Comparison of ENCODE assay signal across 8 cellular contexts in genomic region chrX:13487731-13488505, GRCh38.
DNase-seq lines count a peak whose midpoint lies in the region; ATAC-seq, FAIRE-seq and TF ChIP-seq lines count a peak whose summit lies in the region.

No MANE protein-coding gene starts in this region.

- no peaks in the 10 kb centered on the region for H3K9me3 ChIP-seq in endothelial cell of umbilical vein (replicated peaks; ENCODE audit: control insufficient read depth, insufficient read depth, low read length)

- H3K4me1 ChIP-seq in endothelial cell of umbilical vein (ENCODE audit: control insufficient read depth, extremely low read depth, insufficient read depth, low read length): peaks cover 13% of the 10 kb centered on the region

- H3K36me3 ChIP-seq in GM06990 (ENCODE audit: control insufficient read depth, insufficient read depth, low read length) (no peaks in the 10 kb centered on the region), endothelial cell of umbilical vein (ENCODE audit: control insufficient read depth in 2 of 2, extremely low read depth in 1 of 2, insufficient read depth in 2 of 2, low read length in 2 of 2) (no peaks in the 10 kb centered on the region)

- H3K27me3 ChIP-seq in GM06990 (replicated peaks; ENCODE audit: control insufficient read depth, insufficient read depth, low read length) (no peaks in the 10 kb centered on the region), endothelial cell of umbilical vein (ENCODE audit: control insufficient read depth in 2 of 2, insufficient read depth in 2 of 2, low read length in 2 of 2) (no peaks in the 10 kb centered on the region)

- TF ChIP-seq CTCF in GM06990 (IDR thresholded peaks at IDR 0.05; ENCODE audit: insufficient read depth, low read length, poor library complexity, severe bottlenecking) (peak; percentile 51), endothelial cell of umbilical vein (IDR thresholded peaks at IDR 0.05; ENCODE audit: extremely low read depth in 1 of 2, insufficient read depth in 1 of 2, low read depth in 1 of 2, low read length in 2 of 2) (peak in 1 of 2 donors; percentile 15)

- H3K27ac Mint-ChIP-seq in activated CD4-positive, alpha-beta T cell treated with anti-CD3 and anti-CD28 coated beads, Interleukin-2, amount 10 ng/mL, durations not matched to agents 24 days and 14 days: peak overlapping the region; percentile 81

- POLR2A ChIA-PET in endothelial cell of umbilical vein (lab: Charles Lee): interaction anchor here (0.6 to 1.9 kb wide), 6 partner anchors 108 to 541 kb away, joined by 3 to 23 read pairs (median 5); partner anchors contain the start of gene TMSB4X

- CTCF ChIA-PET in endothelial cell of umbilical vein (lab: Charles Lee): interaction anchor here (0.7 to 2.4 kb wide), 25 partner anchors 19 to 674 kb away, joined by 3 to 38 read pairs (median 5); no protein-coding TSS in a partner anchor

- intact Hi-C loops in activated CD4-positive, alpha-beta T cell treated with anti-CD3 and anti-CD28 coated beads, Interleukin-2, amount 10 ng/mL, durations not matched to agents 24 days and 14 days (cut with micrococcal nuclease): loop anchor here (1.0 to 10.0 kb wide), 6 partner anchors 116 to 673 kb away; no protein-coding TSS in a partner anchor
- intact Hi-C loops in endothelial cell of umbilical vein (cut with micrococcal nuclease): loop anchor here (1.0 to 5.0 kb wide), 15 partner anchors 55 to 674 kb away; no protein-coding TSS in a partner anchor

- H3K79me2 ChIP-seq in endothelial cell of umbilical vein (ENCODE audit: control insufficient read depth, insufficient read depth, low read length): no peaks in the 10 kb centered on the region

- no peaks in the 10 kb centered on the region for H3K27me3 Mint-ChIP-seq in activated CD4-positive, alpha-beta T cell treated with anti-CD3 and anti-CD28 coated beads, Interleukin-2, amount 10 ng/mL, durations not matched to agents 24 days and 14 days

- TSS peak; percentile 89 for BruUV-seq in endothelial cell of umbilical vein (replicated peaks; lab: Mats Ljungman, UMichigan)

- H3K4me3 Mint-ChIP-seq in activated CD4-positive, alpha-beta T cell treated with anti-CD3 and anti-CD28 coated beads, Interleukin-2, amount 10 ng/mL, durations not matched to agents 24 days and 14 days: no peak overlapping the region

- no peak overlapping the region for H3K4me2 ChIP-seq in endothelial cell of umbilical vein (ENCODE audit: insufficient read depth, low read length)

- dilution Hi-C loops in endothelial cell of umbilical vein (cut with MboI; ENCODE audit: extremely low pct_ligation_motif_present, low sequenced_read_pairs): no loop called here

- peak overlapping the region; percentile 90 for H3K27ac ChIP-seq in endothelial cell of umbilical vein (ENCODE audit: insufficient read depth, low read depth, low read length)

- H3K4me3 ChIP-seq in GM06990 (replicated peaks; ENCODE audit: low read depth, low read length): no peak overlapping the region
- H3K4me3 ChIP-seq in endothelial cell of umbilical vein (replicated peaks in 1 of 3; ENCODE audit: insufficient read depth in 1 of 3, low read depth in 1 of 3, low read length in 3 of 3): no peak overlapping the region

- TF ChIP-seq POLR2A in endothelial cell of umbilical vein (IDR thresholded peaks at IDR 0.05; ENCODE audit: low read depth, low read length): peak; percentile 15

- ATAC-seq in HG02852 (IDR thresholded peaks at IDR 0.05; ENCODE audit: unreplicated experiment): peak; percentile 52

- peak overlapping the region; percentile 73 for H3K9ac ChIP-seq in endothelial cell of umbilical vein (replicated peaks; ENCODE audit: extremely low read depth, insufficient read depth, low read length)

- DNase-seq in GM06990 (ENCODE audit: extremely low read depth, insufficient read length) (peak; percentile 54), NCI-H2227 treated with DMSO at 0.1 percent for 48 hours (lab: John Stamatoyannopoulos, UW) (peak; percentile 76), endothelial cell of umbilical vein (ENCODE audit: low read depth, low spot score) (peak; percentile 81), mucosa of gallbladder (ENCODE audit: low spot score) (peak; percentile 56), superior temporal gyrus (ENCODE audit: extremely low spot score) (peak; percentile 80), hippocampal formation (lab: John Stamatoyannopoulos, UW) (no peak)
- DNase-seq in activated CD4-positive, alpha-beta T cell treated with anti-CD3 and anti-CD28 coated beads, Interleukin-2, amount 10 ng/mL, durations not matched to agents 24 days and 14 days: peak; percentile 85

- H4K20me1 ChIP-seq in endothelial cell of umbilical vein (replicated peaks; ENCODE audit: control insufficient read depth, extremely low read depth, insufficient read depth, low read length): no peaks in the 10 kb centered on the region

- H2AFZ ChIP-seq in endothelial cell of umbilical vein (ENCODE audit: low read depth, low read length): no peak overlapping the region

- no peaks in the 10 kb centered on the region for H3K36me3 Mint-ChIP-seq in activated CD4-positive, alpha-beta T cell treated with anti-CD3 and anti-CD28 coated beads, Interleukin-2, amount 10 ng/mL, durations not matched to agents 24 days and 14 days (ENCODE audit: low read depth)

- H3K9me1 ChIP-seq in endothelial cell of umbilical vein (replicated peaks; ENCODE audit: control insufficient read depth, extremely low read depth, insufficient read depth, low read length): no peaks in the 10 kb centered on the region

- peaks cover 20% of the 10 kb centered on the region for H3K4me1 Mint-ChIP-seq in activated CD4-positive, alpha-beta T cell treated with anti-CD3 and anti-CD28 coated beads, Interleukin-2, amount 10 ng/mL, durations not matched to agents 24 days and 14 days

- no peaks in the 10 kb centered on the region for H3K9me3 Mint-ChIP-seq in activated CD4-positive, alpha-beta T cell treated with anti-CD3 and anti-CD28 coated beads, Interleukin-2, amount 10 ng/mL, durations not matched to agents 24 days and 14 days

- no peak for FAIRE-seq in endothelial cell of umbilical vein (lab: Jason Lieb, UNC)

TF ChIP-seq in endothelial cell of umbilical vein, 7 proteins besides CTCF, POLR2A, EP300 and RAD21:
- TF ChIP-seq JUN (IDR thresholded peaks at IDR 0.05; ENCODE audit: borderline replicate concordance, insufficient read depth, insufficient read length, low read depth): no peak

Comparison
In these comparisons a context has a peak if more than half of its experiments do, and no peak if none do; other contexts are left out.
1. DNase-seq: peak in GM06990 (single experiment), NCI-H2227 treated with DMSO at 0.1 percent for 48 hours (single experiment), activated CD4-positive, alpha-beta T cell treated with anti-CD3 and anti-CD28 coated beads, Interleukin-2, amount 10 ng/mL, durations not matched to agents 24 days and 14 days (single experiment), endothelial cell of umbilical vein (single experiment), mucosa of gallbladder (single experiment) and superior temporal gyrus (single experiment); none in hippocampal formation (0 of 2).